ENCODE assay signal across 8 cellular contexts in genomic region chr18:25896178-25896780, GRCh38.
A peak's percentile ranks its signal among the peaks of the same experiment; 100 is the strongest.
DNase-seq lines count a peak whose midpoint lies in the region; ATAC-seq and TF ChIP-seq lines count a peak whose summit lies in the region.

No MANE protein-coding gene starts in this region.

- no peak overlapping the region for H3K4me2 ChIP-seq in PC-9

- intact Hi-C loops in PC-9 (cut with micrococcal nuclease; ENCODE audit: unreplicated experiment): no loop called here
- intact Hi-C loops in dorsolateral prefrontal cortex (cut with DNase I): no loop called here

- H3K9me2 ChIP-seq in PC-9 (ENCODE audit: insufficient read depth): no peaks in the 10 kb centered on the region

- H2AFZ ChIP-seq in PC-9: no peak overlapping the region

- no peaks in the 10 kb centered on the region for H3F3A ChIP-seq in PC-9 (ENCODE audit: insufficient read depth, low read depth)

- POLR2A ChIA-PET in PC-9 (lab: Charles Lee; ENCODE audit: unreplicated experiment): no interaction called here

- H3K27ac ChIP-seq in PC-9: no peak overlapping the region
- peak overlapping the region in 1 of 59 donors; percentile 5 for H3K27ac ChIP-seq in dorsolateral prefrontal cortex

- CTCF ChIA-PET in PC-9 (lab: Charles Lee): no interaction called here

- peak; percentile 33 for DNase-seq in NCI-H2227 (lab: John Stamatoyannopoulos, UW; ENCODE audit: unreplicated experiment)
- DNase-seq in NCI-H2227 treated with DMSO at 0.1 percent for 48 hours (lab: John Stamatoyannopoulos, UW): no peak
- peak; percentile 17 for DNase-seq in HS-27A (ENCODE audit: low read depth)
- DNase-seq in PC-9: no peak
- DNase-seq in dorsolateral prefrontal cortex: peak in 1 of 10 donors; percentile 30
- DNase-seq in myocyte (ENCODE audit: low read depth): peak; percentile 65

- no peaks in the 10 kb centered on the region; the same call in 1 of the 2 replicates for H3K9me3 ChIP-seq in PC-9 (ENCODE audit: insufficient read depth, low read depth)

- peak; percentile 79 for ATAC-seq in GM21367 (IDR thresholded peaks at IDR 0.05; ENCODE audit: unreplicated experiment)
- no peak for ATAC-seq in HG03571 (IDR thresholded peaks at IDR 0.05; ENCODE audit: unreplicated experiment)

- H3K79me2 ChIP-seq in PC-9 (ENCODE audit: low read depth): no peaks in the 10 kb centered on the region

- no TSS peak for BruUV-seq in PC-9 (replicated peaks; lab: Mats Ljungman, UMichigan)

- H3K27me3 ChIP-seq in PC-9 (ENCODE audit: insufficient read depth, low read depth): peaks cover 19% of the 10 kb centered on the region; the same call in 1 of the 2 replicates
- H3K27me3 ChIP-seq in dorsolateral prefrontal cortex: no peaks in the 10 kb centered on the region

- H3K4me1 ChIP-seq in PC-9 (replicated peaks; ENCODE audit: insufficient read depth): no peaks in the 10 kb centered on the region

- H4K20me1 ChIP-seq in PC-9 (ENCODE audit: insufficient read depth): no peaks in the 10 kb centered on the region

- TF ChIP-seq CTCF in PC-9 (conservative IDR thresholded peaks at IDR 0.05) (peak; percentile 79), dorsolateral prefrontal cortex (IDR thresholded peaks at IDR 0.05 in 54 of 56, conservative IDR thresholded peaks at IDR 0.05 in 2 of 56; ENCODE audit: low read depth in 1 of 56, partially characterized antibody in 56 of 56) (peak; percentile 30 to 69 (median 55))

- no peaks in the 10 kb centered on the region for H3K36me3 ChIP-seq in PC-9 (ENCODE audit: low read depth)

- H3K4me3 ChIP-seq in PC-9 (no peak overlapping the region), dorsolateral prefrontal cortex (no peak overlapping the region)

Comparison
In these comparisons a context has a peak if more than half of its experiments do, and no peak if none do; other contexts are left out.
1. DNase-seq: peak in NCI-H2227 (single experiment), HS-27A (single experiment) and myocyte (single experiment); none in NCI-H2227 treated with DMSO at 0.1 percent for 48 hours (single experiment) and PC-9 (0 of 2).